Comparison of ENCODE assay signal across 1 cellular context in the genomic region with DNA sequence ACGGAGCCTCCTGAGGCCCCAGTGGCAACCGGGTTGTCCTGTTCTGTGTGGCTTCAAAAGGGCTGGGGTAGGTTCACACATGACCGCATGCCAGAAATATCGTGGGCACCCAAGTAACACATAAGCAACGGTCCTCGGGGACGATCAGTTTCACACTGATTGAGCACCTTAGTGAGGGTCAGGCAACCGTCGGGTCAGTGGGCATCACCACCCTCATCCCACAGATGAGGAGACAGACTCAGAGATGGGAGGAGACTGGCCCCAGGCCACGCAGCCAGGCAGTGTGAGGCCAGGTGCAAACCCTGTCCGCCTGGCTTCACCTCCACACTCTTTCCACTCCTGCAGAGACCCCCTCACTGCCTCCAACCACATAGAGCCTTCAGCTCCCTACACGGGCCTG.
TF ChIP-seq lines count a peak whose summit lies in the region.

No MANE protein-coding gene starts in this region.

TF ChIP-seq in SK-N-SH, 30 proteins besides CTCF, POLR2A, EP300 and RAD21 (continued from another document):
- TF ChIP-seq, protein P1, sequence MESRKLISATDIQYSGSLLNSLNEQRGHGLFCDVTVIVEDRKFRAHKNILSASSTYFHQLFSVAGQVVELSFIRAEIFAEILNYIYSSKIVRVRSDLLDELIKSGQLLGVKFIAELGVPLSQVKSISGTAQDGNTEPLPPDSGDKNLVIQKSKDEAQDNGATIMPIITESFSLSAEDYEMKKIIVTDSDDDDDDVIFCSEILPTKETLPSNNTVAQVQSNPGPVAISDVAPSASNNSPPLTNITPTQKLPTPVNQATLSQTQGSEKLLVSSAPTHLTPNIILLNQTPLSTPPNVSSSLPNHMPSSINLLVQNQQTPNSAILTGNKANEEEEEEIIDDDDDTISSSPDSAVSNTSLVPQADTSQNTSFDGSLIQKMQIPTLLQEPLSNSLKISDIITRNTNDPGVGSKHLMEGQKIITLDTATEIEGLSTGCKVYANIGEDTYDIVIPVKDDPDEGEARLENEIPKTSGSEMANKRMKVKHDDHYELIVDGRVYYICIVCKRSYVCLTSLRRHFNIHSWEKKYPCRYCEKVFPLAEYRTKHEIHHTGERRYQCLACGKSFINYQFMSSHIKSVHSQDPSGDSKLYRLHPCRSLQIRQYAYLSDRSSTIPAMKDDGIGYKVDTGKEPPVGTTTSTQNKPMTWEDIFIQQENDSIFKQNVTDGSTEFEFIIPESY (IDR thresholded peaks at IDR 0.05; ENCODE audit: borderline replicate concordance, low read depth) = no peak
- TF ChIP-seq, protein P2, sequence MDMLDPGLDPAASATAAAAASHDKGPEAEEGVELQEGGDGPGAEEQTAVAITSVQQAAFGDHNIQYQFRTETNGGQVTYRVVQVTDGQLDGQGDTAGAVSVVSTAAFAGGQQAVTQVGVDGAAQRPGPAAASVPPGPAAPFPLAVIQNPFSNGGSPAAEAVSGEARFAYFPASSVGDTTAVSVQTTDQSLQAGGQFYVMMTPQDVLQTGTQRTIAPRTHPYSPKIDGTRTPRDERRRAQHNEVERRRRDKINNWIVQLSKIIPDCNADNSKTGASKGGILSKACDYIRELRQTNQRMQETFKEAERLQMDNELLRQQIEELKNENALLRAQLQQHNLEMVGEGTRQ (IDR thresholded peaks at IDR 0.05; ENCODE audit: borderline replicate concordance, low read depth, low read length) = no peak
- TF ChIP-seq, protein P3, sequence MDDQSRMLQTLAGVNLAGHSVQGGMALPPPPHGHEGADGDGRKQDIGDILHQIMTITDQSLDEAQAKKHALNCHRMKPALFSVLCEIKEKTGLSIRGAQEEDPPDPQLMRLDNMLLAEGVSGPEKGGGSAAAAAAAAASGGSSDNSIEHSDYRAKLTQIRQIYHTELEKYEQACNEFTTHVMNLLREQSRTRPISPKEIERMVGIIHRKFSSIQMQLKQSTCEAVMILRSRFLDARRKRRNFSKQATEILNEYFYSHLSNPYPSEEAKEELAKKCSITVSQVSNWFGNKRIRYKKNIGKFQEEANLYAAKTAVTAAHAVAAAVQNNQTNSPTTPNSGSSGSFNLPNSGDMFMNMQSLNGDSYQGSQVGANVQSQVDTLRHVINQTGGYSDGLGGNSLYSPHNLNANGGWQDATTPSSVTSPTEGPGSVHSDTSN (IDR thresholded peaks at IDR 0.05) = no peak
- no peak for TF ChIP-seq NRF1 (IDR thresholded peaks at IDR 0.05; ENCODE audit: low read depth, low read length)
